Comparison of ENCODE assay signal across 15 cellular contexts in the genomic region with DNA sequence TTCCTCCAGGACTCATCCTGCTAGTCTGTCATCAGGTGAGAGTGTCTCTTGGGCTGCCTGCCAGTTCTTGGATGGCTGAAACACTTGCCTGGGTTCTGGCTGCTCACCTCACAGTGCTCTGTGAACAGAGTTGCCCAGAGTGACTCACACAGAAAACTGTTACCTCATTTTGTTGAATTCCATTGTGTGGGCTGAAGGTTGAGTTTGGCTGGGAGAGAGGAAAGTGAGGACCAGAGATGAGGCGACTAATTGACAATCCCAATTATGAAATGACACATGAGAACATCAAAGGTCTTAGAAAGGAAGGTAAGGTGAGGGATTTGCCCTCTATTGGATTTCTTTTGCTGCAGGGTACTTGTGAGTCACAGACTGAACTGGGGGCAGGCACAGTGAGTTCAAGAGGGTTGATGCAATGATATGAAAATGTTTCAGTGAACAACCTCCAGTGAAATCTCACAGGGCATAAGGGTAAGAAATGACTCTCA. TPM values are rescaled to one million over a fixed set of nuclear protein-coding genes. Genes with fewer than 3 reads are reported as not detected.
DNase-seq lines count a peak whose midpoint lies in the region; ATAC-seq, FAIRE-seq and TF ChIP-seq lines count a peak whose summit lies in the region.
"Had no signal": no experiment of that assay in that cellular context is flagged by ENCODE, and none has a peak within 500 bp of the region (broad histone marks: within the 10 kb centered on the region; RNA-seq: fewer than 3 reads in every experiment).

No MANE protein-coding gene starts in this region.

- H3K4me3 ChIP-seq in astrocyte (ENCODE audit: insufficient read depth, low read depth, low read length) (no peak overlapping the region), psoas muscle (no peak overlapping the region)
- H3K4me3 ChIP-seq: esophagus muscularis mucosa, upper lobe of left lung had no signal

- H3K36me3 ChIP-seq in astrocyte (ENCODE audit: insufficient read depth, low read length) (no peaks in the 10 kb centered on the region), psoas muscle (ENCODE audit: insufficient read depth in 1 of 2, low read depth in 1 of 2) (no peaks in the 10 kb centered on the region)
- H3K36me3 ChIP-seq: esophagus muscularis mucosa, upper lobe of left lung had no signal

- H3K36me3 Mint-ChIP-seq in activated CD4-positive, alpha-beta memory T cell treated with anti-CD3 and anti-CD28 coated beads for 36 hours, result no peaks in the 10 kb centered on the region
- H3K36me3 Mint-ChIP-seq in activated CD4-positive, alpha-beta memory T cell treated with anti-CD3 and anti-CD28 coated beads, Interleukin-2, amount 10 ng/mL, durations not matched to agents 7 days and 5 days (ENCODE audit: low read depth), result no peaks in the 10 kb centered on the region
- H3K36me3 Mint-ChIP-seq in astrocyte (ENCODE audit: low read depth, unreplicated experiment), result no peaks in the 10 kb centered on the region

- H3K27me3 ChIP-seq in astrocyte (ENCODE audit: insufficient read depth, low read length), result peaks cover 5% of the 10 kb centered on the region
- no peaks in the 10 kb centered on the region for H3K27me3 ChIP-seq in psoas muscle (ENCODE audit: insufficient read depth in 3 of 3, low read length in 2 of 3)
- H3K27me3 ChIP-seq: esophagus muscularis mucosa, upper lobe of left lung had no signal

- no peak overlapping the region for H2AFZ ChIP-seq in astrocyte (ENCODE audit: low read depth, low read length)

- POLR2A ChIA-PET in activated CD4-positive, alpha-beta memory T cell treated with anti-CD3 and anti-CD28 coated beads for 36 hours (lab: Charles Lee), result interaction anchor here (1.4 kb wide), 1 partner anchor 10 kb away, joined by 3 read pairs; no protein-coding TSS in a partner anchor
- POLR2A ChIA-PET in activated CD4-positive, alpha-beta memory T cell treated with anti-CD3 and anti-CD28 coated beads, Interleukin-2, amount 10 ng/mL, durations not matched to agents 7 days and 5 days (lab: Charles Lee), result no interaction called here

- CTCF ChIA-PET in activated CD4-positive, alpha-beta memory T cell treated with anti-CD3 and anti-CD28 coated beads for 36 hours (lab: Charles Lee), result interaction anchor here (0.9 kb wide), 1 partner anchor 21 kb away, joined by 3 read pairs; no protein-coding TSS in a partner anchor
- CTCF ChIA-PET in activated CD4-positive, alpha-beta memory T cell treated with anti-CD3 and anti-CD28 coated beads, Interleukin-2, amount 10 ng/mL, durations not matched to agents 7 days and 5 days (lab: Charles Lee), result interaction anchor here (1.4 kb wide), 1 partner anchor 22 kb away, joined by 5 read pairs; no protein-coding TSS in a partner anchor

- peaks cover 3% of the 10 kb centered on the region for H3K27me3 Mint-ChIP-seq in activated CD4-positive, alpha-beta memory T cell treated with anti-CD3 and anti-CD28 coated beads for 36 hours
- H3K27me3 Mint-ChIP-seq in activated CD4-positive, alpha-beta memory T cell treated with anti-CD3 and anti-CD28 coated beads, Interleukin-2, amount 10 ng/mL, durations not matched to agents 7 days and 5 days, result no peaks in the 10 kb centered on the region
- H3K27me3 Mint-ChIP-seq in astrocyte (ENCODE audit: low read depth, unreplicated experiment), result no peaks in the 10 kb centered on the region

- no peak overlapping the region for H3K27ac ChIP-seq in astrocyte (ENCODE audit: low read depth, low read length)
- no peak overlapping the region for H3K27ac ChIP-seq in psoas muscle
- H3K27ac ChIP-seq: esophagus muscularis mucosa, upper lobe of left lung had no signal

- peak overlapping the region; percentile 61 for H3K27ac Mint-ChIP-seq in activated CD4-positive, alpha-beta memory T cell treated with anti-CD3 and anti-CD28 coated beads for 36 hours
- H3K27ac Mint-ChIP-seq in activated CD4-positive, alpha-beta memory T cell treated with anti-CD3 and anti-CD28 coated beads, Interleukin-2, amount 10 ng/mL, durations not matched to agents 7 days and 5 days, result no peak overlapping the region
- H3K27ac Mint-ChIP-seq in astrocyte (ENCODE audit: unreplicated experiment), result peak overlapping the region; percentile 98
- H3K27ac Mint-ChIP-seq: T-helper 1 cell treated with Interleukin-12 subunit alpha and Interleukin-12 subunit beta and Interleukin-4 antibody, amounts not matched to agents 30 μg/mL and 1 μg/mL, for 36 hours had no signal

- H3K9ac ChIP-seq in astrocyte (ENCODE audit: low read length), result no peak overlapping the region

- no peak overlapping the region for H3K4me2 ChIP-seq in astrocyte (ENCODE audit: low read length)

- no peaks in the 10 kb centered on the region for H3K9me3 Mint-ChIP-seq in activated CD4-positive, alpha-beta memory T cell treated with anti-CD3 and anti-CD28 coated beads for 36 hours
- no peaks in the 10 kb centered on the region for H3K9me3 Mint-ChIP-seq in activated CD4-positive, alpha-beta memory T cell treated with anti-CD3 and anti-CD28 coated beads, Interleukin-2, amount 10 ng/mL, durations not matched to agents 7 days and 5 days
- H3K9me3 Mint-ChIP-seq in astrocyte (ENCODE audit: unreplicated experiment), result no peaks in the 10 kb centered on the region
- H3K9me3 Mint-ChIP-seq: T-helper 1 cell treated with Interleukin-12 subunit alpha and Interleukin-12 subunit beta and Interleukin-4 antibody, amounts not matched to agents 30 μg/mL and 1 μg/mL, for 36 hours had no signal

- TF ChIP-seq CTCF in astrocyte (IDR thresholded peaks at IDR 0.05; ENCODE audit: insufficient read depth, low read depth, low read length) (no peak), psoas muscle (IDR thresholded peaks at IDR 0.05) (no peak)

- intact Hi-C loops in activated CD4-positive, alpha-beta memory T cell treated with anti-CD3 and anti-CD28 coated beads for 36 hours (cut with micrococcal nuclease), result loop anchor here (1.0 to 10.0 kb wide), 3 partner anchors 21 to 288 kb away; no protein-coding TSS in a partner anchor
- intact Hi-C loops in psoas muscle (cut with DNase I) (no loop called here), posterior cingulate gyrus (cut with DNase I) (no loop called here)

- H3K79me2 ChIP-seq in astrocyte (ENCODE audit: insufficient read depth, low read length), result no peaks in the 10 kb centered on the region

- peak; percentile 56 for DNase-seq in activated CD4-positive, alpha-beta memory T cell treated with anti-CD3 and anti-CD28 coated beads for 36 hours
- no peak for DNase-seq in activated CD4-positive, alpha-beta memory T cell treated with anti-CD3 and anti-CD28 coated beads, Interleukin-2, amount 10 ng/mL, durations not matched to agents 7 days and 5 days
- DNase-seq in NCI-H2029 treated with DMSO at 0.1 percent for 48 hours (lab: John Stamatoyannopoulos, UW), result peak; percentile 65
- no peak for DNase-seq in astrocyte (ENCODE audit: low read depth)
- DNase-seq in psoas muscle, result no peak
- DNase-seq in OCI-M2 (lab: John Stamatoyannopoulos, UW; ENCODE audit: unreplicated experiment), result no peak
- no peak for DNase-seq in posterior cingulate gyrus
- DNase-seq in EL, result no peak
- DNase-seq: DMS 273 treated with DMSO at 0.1 percent for 48 hours, NCI-H1048, NCI-H524 treated with DMSO at 0.1 percent for 48 hours, RPMI8226, upper lobe of left lung had no signal

- WGBS in psoas muscle, 3 donors, result 70 to 85% (median 83%) methylated on average over 1 of the region's 1 CpG

- no peak overlapping the region for H3K4me3 Mint-ChIP-seq in activated CD4-positive, alpha-beta memory T cell treated with anti-CD3 and anti-CD28 coated beads for 36 hours
- H3K4me3 Mint-ChIP-seq in activated CD4-positive, alpha-beta memory T cell treated with anti-CD3 and anti-CD28 coated beads, Interleukin-2, amount 10 ng/mL, durations not matched to agents 7 days and 5 days, result no peak overlapping the region
- no peak overlapping the region for H3K4me3 Mint-ChIP-seq in astrocyte (ENCODE audit: unreplicated experiment)
- H3K4me3 Mint-ChIP-seq: T-helper 1 cell treated with Interleukin-12 subunit alpha and Interleukin-12 subunit beta and Interleukin-4 antibody, amounts not matched to agents 30 μg/mL and 1 μg/mL, for 36 hours had no signal

- peak in 3 of 4 donors; percentile 20 to 40 (median 26) for ATAC-seq in psoas muscle

- H3K4me1 ChIP-seq in astrocyte (ENCODE audit: insufficient read depth, low read length) (no peaks in the 10 kb centered on the region), psoas muscle (peaks cover 10% of the 10 kb centered on the region)
- H3K4me1 ChIP-seq: esophagus muscularis mucosa, upper lobe of left lung had no signal

- no peaks in the 10 kb centered on the region for H4K20me1 ChIP-seq in astrocyte (ENCODE audit: insufficient read depth, low read length)

- peaks cover 19% of the 10 kb centered on the region for H3K4me1 Mint-ChIP-seq in activated CD4-positive, alpha-beta memory T cell treated with anti-CD3 and anti-CD28 coated beads for 36 hours (ENCODE audit: low read depth)
- peaks cover 3% of the 10 kb centered on the region for H3K4me1 Mint-ChIP-seq in activated CD4-positive, alpha-beta memory T cell treated with anti-CD3 and anti-CD28 coated beads, Interleukin-2, amount 10 ng/mL, durations not matched to agents 7 days and 5 days
- H3K4me1 Mint-ChIP-seq in astrocyte (ENCODE audit: low read depth, unreplicated experiment), result peaks cover 12% of the 10 kb centered on the region

- H3K9me3 ChIP-seq in astrocyte (ENCODE audit: insufficient read depth, low read depth, low read length), result no peaks in the 10 kb centered on the region
- H3K9me3 ChIP-seq in psoas muscle, result no peaks in the 10 kb centered on the region
- H3K9me3 ChIP-seq: esophagus muscularis mucosa, upper lobe of left lung had no signal

- FAIRE-seq in astrocyte (lab: Jason Lieb, UNC), result no peak

RNA-seq across cellular contexts. Expression of a gene that starts 20.1 kb away (rescaled TPM):
- total RNA-seq in activated CD4-positive, alpha-beta memory T cell treated with anti-CD3 and anti-CD28 coated beads for 36 hours, result 1 to 10 TPM; 2.5 to 2.9 TPM
- 1 to 10 TPM; 1.1 to 1.5 TPM for total RNA-seq in activated CD4-positive, alpha-beta memory T cell treated with anti-CD3 and anti-CD28 coated beads, Interleukin-2, amount 10 ng/mL, durations not matched to agents 7 days and 5 days
- total RNA-seq in astrocyte (0.61 TPM in 1 of 2 replicates, not detected in the other), psoas muscle (10 to 100 TPM in 1 of 4 donors, 1 to 10 TPM in 1, not detected in 2; 1.4 to 29.1 TPM)
- under 1 TPM in 2 of 3 donors, not detected in 1; 0.10 to 0.20 TPM for polyA plus RNA-seq in psoas muscle
- total RNA-seq: esophagus muscularis mucosa had no signal

Comparison
In these comparisons a context has a peak if more than half of its experiments do, and no peak if none do; other contexts are left out.
1. DNase-seq: peak in activated CD4-positive, alpha-beta memory T cell treated with anti-CD3 and anti-CD28 coated beads for 36 hours (single experiment) and NCI-H2029 treated with DMSO at 0.1 percent for 48 hours (single experiment); none in activated CD4-positive, alpha-beta memory T cell treated with anti-CD3 and anti-CD28 coated beads, Interleukin-2, amount 10 ng/mL, durations not matched to agents 7 days and 5 days (single experiment), astrocyte (single experiment), psoas muscle (0 of 2), OCI-M2 (single experiment), posterior cingulate gyrus (0 of 10) and EL (single experiment).